ENCODE assay signal across 23 cellular contexts in the genomic region with DNA sequence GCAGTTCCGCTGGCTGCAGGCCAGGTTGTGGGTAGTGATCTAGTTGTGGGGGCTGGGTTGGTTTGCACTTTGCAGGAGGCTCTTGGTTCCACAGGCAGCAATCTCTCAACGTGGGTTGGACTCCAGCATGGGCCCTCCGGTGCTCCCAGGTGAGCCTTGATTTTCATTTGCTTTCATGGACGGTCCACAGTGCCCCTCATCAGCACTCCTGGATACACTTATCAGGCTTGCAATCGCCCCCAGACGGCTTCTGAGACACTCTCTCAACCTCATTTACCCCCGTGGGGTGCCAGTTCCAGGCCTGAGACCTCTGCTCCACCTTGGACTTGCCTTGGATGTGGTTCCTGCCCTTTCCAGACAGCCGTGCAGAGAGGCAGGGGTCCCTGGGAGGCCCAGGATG. TPM values are rescaled to one million over a fixed set of nuclear protein-coding genes. Genes with fewer than 3 reads are reported as not detected.
DNase-seq lines count a peak whose midpoint lies in the region; ATAC-seq and TF ChIP-seq lines count a peak whose summit lies in the region.
"Had no signal": no experiment of that assay in that cellular context is flagged by ENCODE, and none has a peak within 500 bp of the region (broad histone marks: within the 10 kb centered on the region; RNA-seq: fewer than 3 reads in every experiment).

No MANE protein-coding gene starts in this region.

- H3K4me3 Mint-ChIP-seq in T-helper 2 cell treated with Interferon-gamma antibody and Interleukin-4, amounts not matched to agents 5 μg/mL and 100 μg/mL, for 36 hours = no peak overlapping the region
- no peak overlapping the region for H3K4me3 Mint-ChIP-seq in activated T-cell treated with anti-CD3 and anti-CD28 coated beads, Interleukin-2, amount 50 U/mL, for 72 hours

- no peaks in the 10 kb centered on the region for H3K36me3 Mint-ChIP-seq in T-helper 2 cell treated with Interferon-gamma antibody and Interleukin-4, amounts not matched to agents 5 μg/mL and 100 μg/mL, for 36 hours (ENCODE audit: low read depth)
- peaks cover 0 to 7% of the 10 kb centered on the region in 2 donors for H3K36me3 Mint-ChIP-seq in activated T-cell treated with anti-CD3 and anti-CD28 coated beads, Interleukin-2, amount 50 U/mL, for 72 hours (ENCODE audit: insufficient read depth in 2 of 2)

- H3K4me1 Mint-ChIP-seq in T-helper 2 cell treated with Interferon-gamma antibody and Interleukin-4, amounts not matched to agents 5 μg/mL and 100 μg/mL, for 36 hours (ENCODE audit: low read depth) = no peaks in the 10 kb centered on the region
- H3K4me1 Mint-ChIP-seq in activated T-cell treated with anti-CD3 and anti-CD28 coated beads, Interleukin-2, amount 50 U/mL, for 72 hours (ENCODE audit: low read depth) = no peaks in the 10 kb centered on the region

- H3K27me3 ChIP-seq in stomach = peaks cover 0 to 4% (median 0%) of the 10 kb centered on the region in 3 donors
- H3K27me3 ChIP-seq: BE2C had no signal

- no peaks in the 10 kb centered on the region for H3K4me1 ChIP-seq in stomach
- H3K4me1 ChIP-seq: BE2C had no signal

- peaks cover 0 to 22% (median 2%) of the 10 kb centered on the region in 4 donors for H3K9me3 ChIP-seq in stomach
- H3K9me3 ChIP-seq: BE2C had no signal

- CTCF ChIA-PET in GM10248 (lab: Yijun Ruan, JAX) = no interaction called here

- ATAC-seq in activated T-cell treated with anti-CD3 and anti-CD28 coated beads, Interleukin-2, amount 50 U/mL, for 72 hours (replicated peaks in 1 of 2) = no peak
- ATAC-seq: GM12878 had no signal

- H3K27ac Mint-ChIP-seq in T-helper 2 cell treated with Interferon-gamma antibody and Interleukin-4, amounts not matched to agents 5 μg/mL and 100 μg/mL, for 36 hours = no peak overlapping the region
- H3K27ac Mint-ChIP-seq in activated T-cell treated with anti-CD3 and anti-CD28 coated beads, Interleukin-2, amount 50 U/mL, for 72 hours = no peak overlapping the region

- H3K9me3 Mint-ChIP-seq in T-helper 2 cell treated with Interferon-gamma antibody and Interleukin-4, amounts not matched to agents 5 μg/mL and 100 μg/mL, for 36 hours = peaks cover 18% of the 10 kb centered on the region
- H3K9me3 Mint-ChIP-seq in activated T-cell treated with anti-CD3 and anti-CD28 coated beads, Interleukin-2, amount 50 U/mL, for 72 hours = peaks cover 1 to 2% of the 10 kb centered on the region in 2 donors

- no peak overlapping the region for H3K4me3 ChIP-seq in stomach
- H3K4me3 ChIP-seq: GM12878 had no signal

- peak; percentile 2 for DNase-seq in T-helper 2 cell treated with Interferon-gamma antibody and Interleukin-4, amounts not matched to agents 5 μg/mL and 100 μg/mL, for 36 hours (ENCODE audit: low spot score)
- DNase-seq in T-helper 2 cell (no peak), GM10248 (ENCODE audit: extremely low spot score) (peak; percentile 10), iPS-NIHi11 (ENCODE audit: low spot score) (peak; percentile 3), stomach (peak; percentile 19), LoVo (ENCODE audit: low spot score) (no peak), glomerular visceral epithelial cell (ENCODE audit: extremely low spot score) (no peak)
- DNase-seq in activated T-cell treated with anti-CD3 and anti-CD28 coated beads, Interleukin-2, amount 50 U/mL, for 72 hours = no peak
- DNase-seq: 8988T; BE2C; DMS79; GOT3; NCI-H1105; NCI-H146; NCI-H2029; NCI-H226; NCI-H510A treated with DMSO at 0.1 percent for 48 hours; NCI-H748 treated with DMSO at 0.1 percent for 48 hours; NK-92 treated with Interleukin-12 subunit alpha and Interleukin-12 subunit beta, amount 100 ng/mL, for 24 hours; SIG-M5 had no signal

- TF ChIP-seq POLR2A in stomach (IDR thresholded peaks at IDR 0.05) = no peak

- WGBS in stomach, 5 donors = 63 to 74% (median 69%) methylated on average over 6 to 8 of the region's 8 CpGs

- TF ChIP-seq CTCF in GM10248 (IDR thresholded peaks at IDR 0.05; ENCODE audit: control extremely low read depth, extremely low read depth, low read depth, missing control alignments) (no peak), stomach (IDR thresholded peaks at IDR 0.05) (no peak)

- no peaks in the 10 kb centered on the region for H3K27me3 Mint-ChIP-seq in T-helper 2 cell treated with Interferon-gamma antibody and Interleukin-4, amounts not matched to agents 5 μg/mL and 100 μg/mL, for 36 hours (ENCODE audit: low read depth)
- peaks cover 2% of the 10 kb centered on the region for H3K27me3 Mint-ChIP-seq in activated T-cell treated with anti-CD3 and anti-CD28 coated beads, Interleukin-2, amount 50 U/mL, for 72 hours (ENCODE audit: low read depth)

- intact Hi-C loops in stomach (cut with DNase I; ENCODE audit: low total_unique reads) = no loop called here

- no peak for TF ChIP-seq EP300 in stomach (IDR thresholded peaks at IDR 0.05)

- H3K27ac ChIP-seq in stomach = no peak overlapping the region
- H3K27ac ChIP-seq: KMS-11, RWPE1 had no signal

- POLR2A ChIA-PET in GM10248 (lab: Yijun Ruan, JAX) = no interaction called here

- no peaks in the 10 kb centered on the region for H3K36me3 ChIP-seq in stomach
- H3K36me3 ChIP-seq: BE2C had no signal

RNA-seq across cellular contexts. Expression of gene ZNF273, which starts 31.3 kb away (rescaled TPM):
- total RNA-seq in stomach = 10 to 100 TPM in 3 of 5 donors, 1 to 10 TPM in 2; 5.3 to 24.3 (median 11.6) TPM
- polyA plus RNA-seq in stomach = 1 to 10 TPM; 1.3 to 7.7 (median 2.9) TPM
- 10 to 100 TPM; 15.0 to 19.2 TPM for total RNA-seq in activated T-cell treated with anti-CD3 and anti-CD28 coated beads, Interleukin-2, amount 50 U/mL, for 72 hours

Comparison
In these comparisons a context has a peak if more than half of its experiments do, and no peak if none do; other contexts are left out.
1. DNase-seq: peak in T-helper 2 cell treated with Interferon-gamma antibody and Interleukin-4, amounts not matched to agents 5 μg/mL and 100 μg/mL, for 36 hours (single experiment), GM10248 (single experiment), iPS-NIHi11 (single experiment) and stomach (single experiment); none in T-helper 2 cell (0 of 5), activated T-cell treated with anti-CD3 and anti-CD28 coated beads, Interleukin-2, amount 50 U/mL, for 72 hours (0 of 2), LoVo (single experiment) and glomerular visceral epithelial cell (single experiment).